ENCODE assay signal across 1 cellular context in genomic region chr11:9577551-9577950, GRCh38.
TF ChIP-seq lines count a peak whose summit lies in the region.

No MANE protein-coding gene starts in this region.

TF ChIP-seq in GM23338, 12 proteins besides CTCF, POLR2A, EP300 and RAD21 (continued from another document):
- TF ChIP-seq ZNF462 (CRISPR knock-in tag; IDR thresholded peaks at IDR 0.05) = no peak
- TF ChIP-seq REST (IDR thresholded peaks at IDR 0.05; ENCODE audit: unreplicated experiment) = no peak
- no peak for TF ChIP-seq ETS1 (IDR thresholded peaks at IDR 0.05)
- TF ChIP-seq NANOG (IDR thresholded peaks at IDR 0.05; ENCODE audit: borderline replicate concordance) = no peak
- no peak for TF ChIP-seq EZH2 (IDR thresholded peaks at IDR 0.05; ENCODE audit: low read depth, unreplicated experiment)
